Comparison of ENCODE assay signal across 2 cellular contexts in the genomic region with DNA sequence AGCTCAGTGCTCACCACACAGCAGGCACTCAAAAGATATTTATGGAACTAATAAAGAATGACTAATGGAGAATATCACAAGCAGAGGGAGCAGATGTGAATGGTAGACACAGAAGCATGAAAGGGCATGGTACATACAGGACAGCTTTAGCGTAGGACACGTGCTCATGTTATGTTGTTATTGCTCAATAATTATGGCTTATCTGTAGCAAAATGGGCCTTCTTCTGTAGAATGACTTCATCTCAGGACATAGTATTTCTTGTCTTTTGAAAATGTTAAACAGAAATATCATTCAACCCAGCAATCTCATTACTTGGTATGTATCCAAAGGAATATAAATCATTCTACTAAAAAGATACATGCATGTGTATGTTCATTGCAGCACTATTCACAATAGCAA.
TF ChIP-seq lines count a peak whose summit lies in the region.

No MANE protein-coding gene starts in this region.

TF ChIP-seq in HepG2, 621 proteins besides CTCF, POLR2A, EP300 and RAD21:
- TF ChIP-seq CEBPB (IDR thresholded peaks at IDR 0.05; ENCODE audit: borderline replicate concordance, low read depth, low read length) (peak; percentile 30; the same call in 1 of the 2 replicates), ZNF569 (CRISPR knock-in tag; IDR thresholded peaks at IDR 0.05; ENCODE audit: borderline replicate concordance) (no peak), ZBTB2 (CRISPR knock-in tag; IDR thresholded peaks at IDR 0.05; ENCODE audit: low read depth) (no peak), FOSL1 (CRISPR knock-in tag; IDR thresholded peaks at IDR 0.05; ENCODE audit: borderline replicate concordance) (no peak)
- TF ChIP-seq, protein P1, sequence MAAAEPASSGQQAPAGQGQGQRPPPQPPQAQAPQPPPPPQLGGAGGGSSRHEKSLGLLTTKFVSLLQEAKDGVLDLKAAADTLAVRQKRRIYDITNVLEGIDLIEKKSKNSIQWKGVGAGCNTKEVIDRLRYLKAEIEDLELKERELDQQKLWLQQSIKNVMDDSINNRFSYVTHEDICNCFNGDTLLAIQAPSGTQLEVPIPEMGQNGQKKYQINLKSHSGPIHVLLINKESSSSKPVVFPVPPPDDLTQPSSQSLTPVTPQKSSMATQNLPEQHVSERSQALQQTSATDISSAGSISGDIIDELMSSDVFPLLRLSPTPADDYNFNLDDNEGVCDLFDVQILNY (CRISPR knock-in tag; conservative IDR thresholded peaks at IDR 0.05), result no peak
TF ChIP-seq in HepG2: peak in this region for 1.

TF ChIP-seq in K562, 482 proteins besides CTCF, POLR2A, EP300 and RAD21:
- TF ChIP-seq CEBPB (tag; IDR thresholded peaks at IDR 0.05) (peak; percentile 83), CEBPG (CRISPR knock-in tag; IDR thresholded peaks at IDR 0.05) (no peak), CEBPG (tag; conservative IDR thresholded peaks at IDR 0.05 in 1 of 2, IDR thresholded peaks at IDR 0.05 in 1 of 2) (peak in 1 of 2 experiments; percentile 54; a peak in 1 of 4 replicates), SNIP1 (IDR thresholded peaks at IDR 0.05; ENCODE audit: low read depth) (no peak), TRIM24 (IDR thresholded peaks at IDR 0.05) (0 out of 4 replicates have a peak, but pooled peaks of 1 of the 2 experiments have one; percentile 8), THRAP3 (IDR thresholded peaks at IDR 0.05; ENCODE audit: borderline replicate concordance) (no peak)
- TF ChIP-seq, protein P2, sequence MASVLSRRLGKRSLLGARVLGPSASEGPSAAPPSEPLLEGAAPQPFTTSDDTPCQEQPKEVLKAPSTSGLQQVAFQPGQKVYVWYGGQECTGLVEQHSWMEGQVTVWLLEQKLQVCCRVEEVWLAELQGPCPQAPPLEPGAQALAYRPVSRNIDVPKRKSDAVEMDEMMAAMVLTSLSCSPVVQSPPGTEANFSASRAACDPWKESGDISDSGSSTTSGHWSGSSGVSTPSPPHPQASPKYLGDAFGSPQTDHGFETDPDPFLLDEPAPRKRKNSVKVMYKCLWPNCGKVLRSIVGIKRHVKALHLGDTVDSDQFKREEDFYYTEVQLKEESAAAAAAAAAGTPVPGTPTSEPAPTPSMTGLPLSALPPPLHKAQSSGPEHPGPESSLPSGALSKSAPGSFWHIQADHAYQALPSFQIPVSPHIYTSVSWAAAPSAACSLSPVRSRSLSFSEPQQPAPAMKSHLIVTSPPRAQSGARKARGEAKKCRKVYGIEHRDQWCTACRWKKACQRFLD (CRISPR knock-in tag; IDR thresholded peaks at IDR 0.05), result no peak
- TF ChIP-seq, protein P3, sequence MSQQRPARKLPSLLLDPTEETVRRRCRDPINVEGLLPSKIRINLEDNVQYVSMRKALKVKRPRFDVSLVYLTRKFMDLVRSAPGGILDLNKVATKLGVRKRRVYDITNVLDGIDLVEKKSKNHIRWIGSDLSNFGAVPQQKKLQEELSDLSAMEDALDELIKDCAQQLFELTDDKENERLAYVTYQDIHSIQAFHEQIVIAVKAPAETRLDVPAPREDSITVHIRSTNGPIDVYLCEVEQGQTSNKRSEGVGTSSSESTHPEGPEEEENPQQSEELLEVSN (IDR thresholded peaks at IDR 0.05; ENCODE audit: borderline replicate concordance in 1 of 2, extremely low read depth in 1 of 2, insufficient read depth in 1 of 2, insufficient read length in 1 of 2, low read depth in 1 of 2, low read length in 1 of 2, poor library complexity in 1 of 2, severe bottlenecking in 1 of 2), result no peak
- TF ChIP-seq, protein P4, sequence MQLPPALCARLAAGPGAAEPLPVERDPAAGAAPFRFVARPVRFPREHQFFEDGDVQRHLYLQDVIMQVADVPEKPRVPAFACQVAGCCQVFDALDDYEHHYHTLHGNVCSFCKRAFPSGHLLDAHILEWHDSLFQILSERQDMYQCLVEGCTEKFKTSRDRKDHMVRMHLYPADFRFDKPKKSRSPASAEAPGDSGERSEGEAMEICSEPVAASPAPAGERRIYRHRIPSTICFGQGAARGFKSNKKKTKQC (CRISPR knock-in tag; IDR thresholded peaks at IDR 0.05), result no peak
